In genomic region chr1:16981269-16981849, GRCh38 we compare ENCODE assay signal across 1 cellular context.
A peak's percentile ranks its signal among the peaks of the same experiment; 100 is the strongest.
TF ChIP-seq lines count a peak whose summit lies in the region.

No MANE protein-coding gene starts in this region.

TF ChIP-seq in HEK293, 187 proteins besides CTCF, POLR2A, EP300 and RAD21 (continued from another document):
- peak; percentile 79; the same call in 1 of the 2 replicates for TF ChIP-seq ZNF449 (tag by site-specific recombination; IDR thresholded peaks at IDR 0.05)
